In the genomic region with DNA sequence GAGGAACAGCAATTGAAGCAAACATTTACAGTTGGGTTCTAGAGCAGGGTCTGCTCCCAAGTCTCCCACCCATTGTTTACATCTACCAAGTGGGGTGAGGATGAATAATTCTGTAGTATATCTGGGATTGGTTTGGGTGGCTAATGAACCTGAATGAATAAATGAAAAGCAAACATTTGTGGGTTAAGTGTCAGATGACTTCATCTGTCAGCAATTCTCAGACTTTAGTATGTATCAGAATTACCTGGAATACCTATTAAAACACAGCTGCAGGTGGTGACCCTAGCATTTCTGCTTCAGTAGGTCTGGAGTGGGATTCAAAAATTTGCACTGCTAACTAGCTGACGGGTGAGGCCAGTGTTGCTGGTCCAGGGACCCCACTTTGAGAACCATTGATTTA, we compare ENCODE assay signal across 22 cellular contexts.
"Had no signal": no experiment of that assay in that cellular context is flagged by ENCODE, and none has a peak within 500 bp of the region (broad histone marks: within the 10 kb centered on the region; RNA-seq: fewer than 3 reads in every experiment).

No MANE protein-coding gene starts in this region.

- FAIRE-seq: K562, RCC 7860, TTC549 had no signal

- DNase-seq: activated B cell treated with CpG ODN at 0.5 μM for 24 hours; activated CD4-positive, alpha-beta T cell treated with anti-CD3 and anti-CD28 coated beads for 1 hour; activated CD4-positive, alpha-beta T cell treated with anti-CD3 and anti-CD28 coated beads, Interleukin-2, amount 10 ng/mL, durations not matched to agents 24 days and 14 days; activated CD4-positive, alpha-beta T cell treated with anti-CD3 and anti-CD28 coated beads, Interleukin-2, amount 50 U/mL, for 48 hours; activated gamma-delta T cell; activated naive CD4-positive, alpha-beta T cell treated with anti-CD3 and anti-CD28 coated beads for 36 hours; activated T-cell treated with anti-CD3 and anti-CD28 coated beads for 4 hours; activated T-cell treated with anti-CD3 and anti-CD28 coated beads, Interleukin-2, amount 50 U/mL, for 48 hours; brain microvascular endothelial cell; caudate nucleus; Karpas-422; MM.1S; NCI-H1105; NCI-H1436; NCI-H2029 treated with DMSO at 0.1 percent for 48 hours; SHP77; T-helper 2 cell; T1000 had no signal

- H3K4me3 ChIP-seq: K562, SJSA1 had no signal
